9 cellular contexts compared by ENCODE assay signal in the genomic region with DNA sequence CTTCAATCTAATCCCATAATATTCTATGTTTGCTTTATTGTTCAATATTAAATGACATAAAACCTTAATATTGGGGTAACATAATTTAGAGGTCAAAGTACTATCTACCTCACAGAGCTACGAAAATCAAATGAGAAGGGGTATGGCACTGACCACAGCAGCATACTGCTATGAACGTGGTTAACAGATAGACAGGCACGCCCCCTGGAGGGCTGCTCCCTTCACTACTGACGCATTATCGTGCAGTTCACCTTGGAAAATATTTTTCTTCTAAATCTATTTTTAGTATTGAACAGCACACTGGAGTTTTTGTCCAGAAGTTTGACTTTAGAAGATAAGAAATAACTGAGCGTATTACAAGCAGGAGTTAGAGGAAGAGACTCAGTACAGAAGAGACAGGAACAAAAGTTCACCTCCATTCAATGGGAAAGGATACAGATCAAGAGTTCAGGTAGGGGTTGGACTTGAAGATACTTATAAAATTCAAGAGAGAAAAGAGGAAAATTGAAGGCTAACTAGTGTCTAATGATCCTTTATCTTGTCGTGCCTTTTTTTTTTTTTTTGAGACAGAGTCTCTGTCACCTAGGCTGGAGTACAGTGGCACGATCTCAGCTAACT. TPM values are rescaled to one million over a fixed set of nuclear protein-coding genes. Genes with fewer than 3 reads are reported as not detected.
DNase-seq lines count a peak whose midpoint lies in the region; ATAC-seq, FAIRE-seq and TF ChIP-seq lines count a peak whose summit lies in the region.
"Had no signal": no experiment of that assay in that cellular context is flagged by ENCODE, and none has a peak within 500 bp of the region (broad histone marks: within the 10 kb centered on the region; RNA-seq: fewer than 3 reads in every experiment).

No MANE protein-coding gene starts in this region.

- no peaks in the 10 kb centered on the region for H3K27me3 Mint-ChIP-seq in T-helper 2 cell treated with Interferon-gamma antibody and Interleukin-4, amounts not matched to agents 5 μg/mL and 100 μg/mL, for 36 hours (ENCODE audit: low read depth)
- H3K27me3 Mint-ChIP-seq: dendritic cell treated with granulocyte-macrophage colony-stimulating factor and Interleukin-4, amounts not matched to agents 40 ng/mL and 50 ng/mL, for 4 days had no signal

- WGBS in thyroid gland, 2 donors: 50 to 52% methylated on average over 8 of the region's 8 CpGs

- intact Hi-C loops in thyroid gland (cut with DNase I): no loop called here

- no peaks in the 10 kb centered on the region for H3K9me3 Mint-ChIP-seq in T-helper 2 cell treated with Interferon-gamma antibody and Interleukin-4, amounts not matched to agents 5 μg/mL and 100 μg/mL, for 36 hours
- H3K9me3 Mint-ChIP-seq: dendritic cell treated with granulocyte-macrophage colony-stimulating factor and Interleukin-4, amounts not matched to agents 40 ng/mL and 50 ng/mL, for 4 days had no signal

- no peak for TF ChIP-seq POLR2A in thyroid gland (IDR thresholded peaks at IDR 0.05)

- peak; percentile 95 for ATAC-seq in GM21576 (IDR thresholded peaks at IDR 0.05; ENCODE audit: unreplicated experiment)

- H3K27ac Mint-ChIP-seq in T-helper 2 cell treated with Interferon-gamma antibody and Interleukin-4, amounts not matched to agents 5 μg/mL and 100 μg/mL, for 36 hours: no peak overlapping the region
- H3K27ac Mint-ChIP-seq: dendritic cell treated with granulocyte-macrophage colony-stimulating factor and Interleukin-4, amounts not matched to agents 40 ng/mL and 50 ng/mL, for 4 days had no signal

- peaks cover 0 to 8% of the 10 kb centered on the region in 2 donors for H3K36me3 ChIP-seq in thyroid gland

- no peaks in the 10 kb centered on the region for H3K27me3 ChIP-seq in thyroid gland

- FAIRE-seq in HTR-8/SVneo (lab: Jason Lieb, UNC): no peak

- TF ChIP-seq CTCF in thyroid gland (IDR thresholded peaks at IDR 0.05): peak in 4 of 6 experiments; percentile 16 to 43 (median 30)

- DNase-seq in NCI-H1417 (lab: John Stamatoyannopoulos, UW) (peak in 2 of 3 experiments; percentile 5 to 53), NCI-H1417 treated with DMSO at 0.1 percent for 48 hours (lab: John Stamatoyannopoulos, UW) (no peak), HTR-8/SVneo (ENCODE audit: insufficient read length, low spot score) (peak; percentile 23), dedifferentiated amniotic fluid mesenchymal stem cell (ENCODE audit: extremely low spot score) (peak; percentile 20), lung microvascular endothelial cell (ENCODE audit: low read depth in 2 of 2) (peak; percentile 51 to 75), thyroid gland (peak; percentile 25 to 27)
- DNase-seq in T-helper 2 cell treated with Interferon-gamma antibody and Interleukin-4, amounts not matched to agents 5 μg/mL and 100 μg/mL, for 36 hours (ENCODE audit: low spot score): peak; percentile 8

- H3K36me3 Mint-ChIP-seq in T-helper 2 cell treated with Interferon-gamma antibody and Interleukin-4, amounts not matched to agents 5 μg/mL and 100 μg/mL, for 36 hours (ENCODE audit: low read depth): no peaks in the 10 kb centered on the region

- no peak overlapping the region for H3K4me3 Mint-ChIP-seq in T-helper 2 cell treated with Interferon-gamma antibody and Interleukin-4, amounts not matched to agents 5 μg/mL and 100 μg/mL, for 36 hours
- H3K4me3 Mint-ChIP-seq: dendritic cell treated with granulocyte-macrophage colony-stimulating factor and Interleukin-4, amounts not matched to agents 40 ng/mL and 50 ng/mL, for 4 days had no signal

- H3K27ac ChIP-seq in thyroid gland: no peak overlapping the region

- no peaks in the 10 kb centered on the region for H3K4me1 Mint-ChIP-seq in T-helper 2 cell treated with Interferon-gamma antibody and Interleukin-4, amounts not matched to agents 5 μg/mL and 100 μg/mL, for 36 hours (ENCODE audit: low read depth)

- H3K4me1 ChIP-seq in thyroid gland: no peaks in the 10 kb centered on the region

- H3K4me3 ChIP-seq in thyroid gland (replicated peaks in 1 of 3): no peak overlapping the region

- H3K9me3 ChIP-seq in thyroid gland: no peaks in the 10 kb centered on the region

RNA-seq across cellular contexts. Expression of gene MAP9, which starts 22.7 kb away (rescaled TPM):
- total RNA-seq in lung microvascular endothelial cell (under 0.01 TPM in 2 replicates), thyroid gland (10 to 100 TPM; 12.1 to 32.0 (median 25.0) TPM)

Comparison
In these comparisons a context has a peak if more than half of its experiments do, and no peak if none do; other contexts are left out.
1. RNA of gene MAP9, which starts 22.7 kb away (total RNA-seq): 12.1 to 32.0 TPM in thyroid gland; under 0.01 TPM in lung microvascular endothelial cell; every median in the first group is over 10 times any median in the second.